ENCODE assay signal across 24 cellular contexts in genomic region chr18:70021498-70021897, GRCh38.
"Had no signal": no experiment of that assay in that cellular context is flagged by ENCODE, and none has a peak within 500 bp of the region (broad histone marks: within the 10 kb centered on the region; RNA-seq: fewer than 3 reads in every experiment).

No MANE protein-coding gene starts in this region.

- FAIRE-seq: endometrium had no signal

- H3K4me1 ChIP-seq: colonic mucosa, esophagus squamous epithelium, gastrocnemius medialis, lower lobe of right lung had no signal

- H3K36me3 ChIP-seq: colonic mucosa had no signal

- H3K9me3 ChIP-seq: colonic mucosa, esophagus squamous epithelium, gastrocnemius medialis, heart right ventricle, left lung, lower lobe of right lung, mucosa of descending colon had no signal

- ATAC-seq: effector memory CD8-positive, alpha-beta T cell; esophagus mucosa; gastrocnemius medialis; heart right ventricle; left cardiac atrium; left lung; lower lobe of right lung; mucosa of descending colon had no signal

- DNase-seq: colonic mucosa; cortex of kidney; effector CD8-positive, alpha-beta T cell; effector memory CD8-positive, alpha-beta T cell; endodermal cell; erythroblast; esophagus squamous epithelium; foreskin fibroblast; foreskin melanocyte; gastrocnemius medialis; glutamatergic neuron; head of caudate nucleus; heart right ventricle; hypothalamus; immature natural killer cell; islet precursor cell; left cardiac atrium; left lung; lower lobe of right lung; mesenchymal stem cell; mucosa of descending colon had no signal

- H3K4me3 ChIP-seq: colonic mucosa, esophagus squamous epithelium, gastrocnemius medialis, heart right ventricle, left lung, lower lobe of right lung, mucosa of descending colon had no signal

- H3K27me3 ChIP-seq: colonic mucosa, esophagus squamous epithelium, gastrocnemius medialis, heart right ventricle, left lung had no signal

- H3K27ac ChIP-seq: colonic mucosa, epithelial cell of prostate, esophagus squamous epithelium, gastrocnemius medialis, heart right ventricle, left lung, lower lobe of right lung had no signal
